8 cellular contexts compared by ENCODE assay signal in the genomic region with DNA sequence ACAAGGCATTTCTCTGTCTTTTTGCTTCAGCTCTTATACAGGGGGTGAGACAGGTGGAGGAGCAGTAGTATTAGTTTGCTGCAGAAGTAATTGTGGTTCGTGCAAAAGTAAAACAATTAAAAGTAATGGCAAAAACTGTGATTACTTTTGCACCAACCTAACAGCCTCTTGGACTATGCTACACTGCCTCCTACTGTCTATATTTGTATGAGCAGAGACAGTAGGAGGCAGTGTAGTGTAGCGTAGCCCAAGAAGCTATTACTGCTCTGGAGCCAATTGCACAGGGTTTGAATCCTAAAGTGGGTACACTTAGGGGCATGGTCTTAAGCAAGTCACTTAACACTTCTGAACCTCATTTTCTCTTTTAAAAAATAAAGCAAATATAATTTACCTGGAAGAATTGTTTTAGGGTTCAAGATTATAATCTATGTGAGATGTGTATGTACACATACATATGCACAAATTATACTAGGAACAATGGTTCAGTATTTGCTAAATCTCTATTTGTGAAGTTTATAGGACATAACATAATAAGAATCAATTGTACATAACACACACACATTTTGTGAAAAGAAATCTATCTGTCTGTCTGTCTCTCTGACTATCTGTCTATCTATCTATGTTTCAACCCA.
DNase-seq lines count a peak whose midpoint lies in the region; ATAC-seq, FAIRE-seq and TF ChIP-seq lines count a peak whose summit lies in the region.

No MANE protein-coding gene starts in this region.

- CTCF ChIA-PET in GM12878 (lab: Yijun Ruan, JAX): interaction anchor here (0.5 to 1.7 kb wide), 4 partner anchors 480 to 744 kb away, joined by 3 to 5 read pairs (median 4); no protein-coding TSS in a partner anchor
- CTCF ChIA-PET in activated CD4-positive, alpha-beta T cell treated with anti-CD3 and anti-CD28 coated beads, Interleukin-2, amount 10 ng/mL, durations not matched to agents 7 days and 5 days (lab: Charles Lee): no interaction called here

- FAIRE-seq in GM12878 (lab: Jason Lieb, UNC): peak; percentile 38

- no peak overlapping the region for H3K9ac ChIP-seq in GM12878 (ENCODE audit: control insufficient read depth, insufficient read depth, low read length)

- TF ChIP-seq POLR2A in GM12878 (IDR thresholded peaks at IDR 0.05; ENCODE audit: low read depth, low read length) (no peak), tibial nerve (IDR thresholded peaks at IDR 0.05) (no peak)

- no peak overlapping the region for H2AFZ ChIP-seq in GM12878 (ENCODE audit: control insufficient read depth, low read depth, low read length)

- no peaks in the 10 kb centered on the region for H3K79me2 ChIP-seq in GM12878 (ENCODE audit: control insufficient read depth, insufficient read depth, low read length)

- H3K4me1 ChIP-seq in GM12878 (ENCODE audit: control insufficient read depth, insufficient read depth, low read length) (no peaks in the 10 kb centered on the region; the same call in 1 of the 2 replicates), tibial nerve (no peaks in the 10 kb centered on the region)

- no peaks in the 10 kb centered on the region for H3K36me3 Mint-ChIP-seq in activated CD4-positive, alpha-beta T cell treated with anti-CD3 and anti-CD28 coated beads, Interleukin-2, amount 10 ng/mL, durations not matched to agents 7 days and 5 days (ENCODE audit: low read depth)

- H3K9me3 Mint-ChIP-seq in activated CD4-positive, alpha-beta T cell treated with anti-CD3 and anti-CD28 coated beads, Interleukin-2, amount 10 ng/mL, durations not matched to agents 7 days and 5 days: no peaks in the 10 kb centered on the region

- intact Hi-C loops in GM12878 (cut with micrococcal nuclease; ENCODE audit: unreplicated experiment): loop anchor here (1.0 kb wide), 1 partner anchor 515 kb away; no protein-coding TSS in a partner anchor

- H3K4me1 Mint-ChIP-seq in activated CD4-positive, alpha-beta T cell treated with anti-CD3 and anti-CD28 coated beads, Interleukin-2, amount 10 ng/mL, durations not matched to agents 7 days and 5 days: no peaks in the 10 kb centered on the region

- H3K9me3 ChIP-seq in GM12878 (replicated peaks; ENCODE audit: control insufficient read depth, insufficient read depth, low read length) (no peaks in the 10 kb centered on the region), tibial nerve (no peaks in the 10 kb centered on the region)

- 0% methylated on average over 2 of the region's 2 CpGs for WGBS in GM12878 (ENCODE audit: insufficient coverage, insufficient replicate concordance, low lambda C conversion rate, missing lambda C conversion rate)
- 44 to 61% methylated on average over 2 of the region's 2 CpGs for WGBS in tibial nerve, 2 donors

- H3K27ac ChIP-seq in GM12878 (ENCODE audit: control insufficient read depth, insufficient read depth) (no peak overlapping the region), tibial nerve (no peak overlapping the region)

- H3K36me3 ChIP-seq in GM12878 (ENCODE audit: control insufficient read depth in 2 of 2, insufficient read depth in 2 of 2, low read length in 1 of 2) (no peaks in the 10 kb centered on the region), tibial nerve (no peaks in the 10 kb centered on the region)

- H3K27me3 Mint-ChIP-seq in activated CD4-positive, alpha-beta T cell treated with anti-CD3 and anti-CD28 coated beads, Interleukin-2, amount 10 ng/mL, durations not matched to agents 7 days and 5 days: no peaks in the 10 kb centered on the region

- peak; percentile 75 for ATAC-seq in GM21423 (IDR thresholded peaks at IDR 0.05; ENCODE audit: unreplicated experiment)
- peak; percentile 92 for ATAC-seq in GM12878

- H3K4me3 Mint-ChIP-seq in activated CD4-positive, alpha-beta T cell treated with anti-CD3 and anti-CD28 coated beads, Interleukin-2, amount 10 ng/mL, durations not matched to agents 7 days and 5 days: no peak overlapping the region

- TF ChIP-seq CTCF in GM12878 (IDR thresholded peaks at IDR 0.05 in 2 of 3, conservative IDR thresholded peaks at IDR 0.05 in 1 of 3; ENCODE audit: control insufficient read depth in 2 of 3, extremely low read depth in 1 of 3, insufficient read depth in 1 of 3, low read depth in 3 of 3, low read length in 3 of 3) (peak; percentile 53 to 70 (median 56); a peak in 5 of 6 replicates), tibial nerve (IDR thresholded peaks at IDR 0.05) (no peak)

- H3K4me3 ChIP-seq in Jurkat, Clone E6-1 (ENCODE audit: low read length): no peak overlapping the region
- H3K4me3 ChIP-seq in GM12878 (no peak overlapping the region), tibial nerve (no peak overlapping the region)

- in situ Hi-C loops in ACHN (cut with HindIII; ENCODE audit: low pct_ligation_motif_present, low pct_unique_long_range_greater_than_20kb, low sequenced_read_pairs) (no loop called here), GM12878 (cut with MboI) (no loop called here)

- no peak overlapping the region for H3K4me2 ChIP-seq in GM12878 (ENCODE audit: control insufficient read depth, insufficient read depth)

- RAD21 ChIA-PET in GM12878 (lab: Charles Lee; ENCODE audit: unreplicated experiment): no interaction called here

- H4K20me1 ChIP-seq in GM12878 (ENCODE audit: control insufficient read depth, insufficient read depth): no peaks in the 10 kb centered on the region

- SMC1A ChIA-PET in GM12878 (lab: Charles Lee; ENCODE audit: uncharacterized antibody, unreplicated experiment): no interaction called here

- no TSS peak for BruUV-seq in GM12878 (replicated peaks; lab: Mats Ljungman, UMichigan)

- H3K27ac Mint-ChIP-seq in activated CD4-positive, alpha-beta T cell treated with anti-CD3 and anti-CD28 coated beads, Interleukin-2, amount 10 ng/mL, durations not matched to agents 7 days and 5 days: no peak overlapping the region

- no peak for TF ChIP-seq EP300 in GM12878 (IDR thresholded peaks at IDR 0.05; ENCODE audit: borderline replicate concordance in 1 of 2, control insufficient read depth in 1 of 2, low read depth in 2 of 2, low read length in 2 of 2)
- no peak for TF ChIP-seq EP300 in tibial nerve (IDR thresholded peaks at IDR 0.05)

- H3K27me3 ChIP-seq in GM12878 (replicated peaks in 1 of 2; ENCODE audit: control insufficient read depth in 2 of 2, insufficient read depth in 2 of 2, low read length in 1 of 2): no peaks in the 10 kb centered on the region
- H3K27me3 ChIP-seq in tibial nerve: no peaks in the 10 kb centered on the region

- POLR2A ChIA-PET in GM12878 (lab: Charles Lee): no interaction called here
- POLR2A ChIA-PET in activated CD4-positive, alpha-beta T cell treated with anti-CD3 and anti-CD28 coated beads, Interleukin-2, amount 10 ng/mL, durations not matched to agents 7 days and 5 days (lab: Charles Lee): no interaction called here

- peak; percentile 77 for TF ChIP-seq RAD21 in GM12878 (IDR thresholded peaks at IDR 0.05; ENCODE audit: insufficient read depth, low read depth, low read length)

- DNase-seq in ACHN (peak; percentile 49), GM12878 (ENCODE audit: low read depth, low spot score) (no peak), pons (ENCODE audit: low spot score) (peak; percentile 36), inferior parietal cortex (ENCODE audit: extremely low spot score) (no peak), tibial nerve (ENCODE audit: low spot score in 2 of 2) (no peak)
- peak; percentile 32 for DNase-seq in Jurkat, Clone E6-1 (ENCODE audit: low read depth, low spot score)
- no peak for DNase-seq in activated CD4-positive, alpha-beta T cell treated with anti-CD3 and anti-CD28 coated beads, Interleukin-2, amount 10 ng/mL, durations not matched to agents 7 days and 5 days

TF ChIP-seq in GM12878, 131 proteins besides CTCF, POLR2A, EP300 and RAD21:
- no peak for TF ChIP-seq JUNB (IDR thresholded peaks at IDR 0.05)
- TF ChIP-seq SMC3 (IDR thresholded peaks at IDR 0.05; ENCODE audit: borderline replicate concordance, low read length): peak; percentile 37; the same call in 1 of the 2 replicates
- no peak for TF ChIP-seq EED (IDR thresholded peaks at IDR 0.05; ENCODE audit: low read depth)
- TF ChIP-seq RB1 (IDR thresholded peaks at IDR 0.05; ENCODE audit: borderline replicate concordance): no peak
TF ChIP-seq in GM12878: peak in this region for 1.

Comparison
In these comparisons a context has a peak if more than half of its experiments do, and no peak if none do; other contexts are left out.
1. DNase-seq: peak in ACHN (single experiment), Jurkat, Clone E6-1 (single experiment) and pons (single experiment); none in GM12878 (single experiment), inferior parietal cortex (single experiment), tibial nerve (0 of 2) and activated CD4-positive, alpha-beta T cell treated with anti-CD3 and anti-CD28 coated beads, Interleukin-2, amount 10 ng/mL, durations not matched to agents 7 days and 5 days (single experiment).
2. CTCF ChIP-seq: peak in GM12878 (3 of 3); none in tibial nerve (0 of 5).